ENCODE assay signal across 18 cellular contexts in genomic region chr1:22790232-22791008, GRCh38.
A peak's percentile ranks its signal among the peaks of the same experiment; 100 is the strongest.
DNase-seq lines count a peak whose midpoint lies in the region; ATAC-seq and TF ChIP-seq lines count a peak whose summit lies in the region.
"Had no signal": no experiment of that assay in that cellular context is flagged by ENCODE, and none has a peak within 500 bp of the region (broad histone marks: within the 10 kb centered on the region; RNA-seq: fewer than 3 reads in every experiment).

No MANE protein-coding gene starts in this region.

- H2AFZ ChIP-seq in parathyroid adenoma, result peak overlapping the region; percentile 35

- ATAC-seq in left cardiac atrium, result peak; percentile 62 to 68

- H3K9ac ChIP-seq in parathyroid adenoma, result no peak overlapping the region
- H3K9ac ChIP-seq: BLaER1 had no signal

- H3K27ac ChIP-seq in parathyroid adenoma (no peak overlapping the region), substantia nigra (ENCODE audit: low read depth, low read length, poor library complexity, severe bottlenecking) (no peak overlapping the region)
- H3K27ac ChIP-seq: BLaER1, brain microvascular endothelial cell, neutrophil, stomach had no signal

- H3K4me2 ChIP-seq in parathyroid adenoma (ENCODE audit: low read length), result no peak overlapping the region
- H3K4me2 ChIP-seq: BLaER1 had no signal

- H3K4me1 ChIP-seq in parathyroid adenoma, result peaks cover 11% of the 10 kb centered on the region
- H3K4me1 ChIP-seq: BLaER1 had no signal

- no peaks in the 10 kb centered on the region for H3K79me2 ChIP-seq in parathyroid adenoma

- H3K9me3 Mint-ChIP-seq in endothelial cell (ENCODE audit: unreplicated experiment), result no peaks in the 10 kb centered on the region
- H3K9me3 Mint-ChIP-seq: activated naive CD4-positive, alpha-beta T cell treated with anti-CD3 and anti-CD28 coated beads, Interleukin-2, amount 10 ng/mL, durations not matched to agents 7 days and 5 days had no signal

- peaks cover 9% of the 10 kb centered on the region for H3K27me3 Mint-ChIP-seq in endothelial cell (ENCODE audit: unreplicated experiment)

- H3K4me3 Mint-ChIP-seq in endothelial cell (ENCODE audit: unreplicated experiment), result no peak overlapping the region
- H3K4me3 Mint-ChIP-seq: activated naive CD4-positive, alpha-beta T cell treated with anti-CD3 and anti-CD28 coated beads, Interleukin-2, amount 10 ng/mL, durations not matched to agents 7 days and 5 days had no signal

- DNase-seq in NCI-H1092 (lab: John Stamatoyannopoulos, UW), result peak; percentile 20
- peak; percentile 56 for DNase-seq in SK-N-DZ (ENCODE audit: low spot score)
- peak; percentile 47 for DNase-seq in left cardiac atrium
- DNase-seq in substantia nigra (lab: John Stamatoyannopoulos, UW), result no peak
- no peak for DNase-seq in stimulated activated CD4-positive, alpha-beta T cell treated with anti-CD3 and anti-CD28 coated beads, Interleukin-4, amount 100 ng/mL, for 4 hours
- DNase-seq in endothelial cell (ENCODE audit: low spot score), result no peak
- DNase-seq: activated CD4-positive, CD25-positive, alpha-beta regulatory T cell treated with anti-CD3 and anti-CD28 coated beads, Interleukin-2, amount 50 U/mL, for 72 hours; activated CD8-positive, alpha-beta memory T cell treated with anti-CD3 and anti-CD28 coated beads, Interleukin-2, amount 50 U/mL, for 48 hours; activated naive CD4-positive, alpha-beta T cell treated with anti-CD3 and anti-CD28 coated beads, Interleukin-2, amount 10 ng/mL, durations not matched to agents 7 days and 5 days; brain microvascular endothelial cell; DND-41; hypothalamus; NCI-H446; stomach; T-helper 1 cell had no signal

- no peak overlapping the region for H3K27ac Mint-ChIP-seq in endothelial cell (ENCODE audit: unreplicated experiment)
- H3K27ac Mint-ChIP-seq: activated naive CD4-positive, alpha-beta T cell treated with anti-CD3 and anti-CD28 coated beads, Interleukin-2, amount 10 ng/mL, durations not matched to agents 7 days and 5 days had no signal

- intact Hi-C loops in left cardiac atrium (cut with DNase I), result no loop called here

- TF ChIP-seq CTCF in parathyroid adenoma (IDR thresholded peaks at IDR 0.05) (no peak), endothelial cell (IDR thresholded peaks at IDR 0.05; ENCODE audit: unreplicated experiment) (no peak)

- no peaks in the 10 kb centered on the region for H3K9me3 ChIP-seq in parathyroid adenoma (ENCODE audit: control insufficient read depth, low read length)
- H3K9me3 ChIP-seq: BLaER1, neutrophil, stomach had no signal

- H3K36me3 ChIP-seq in parathyroid adenoma (ENCODE audit: control insufficient read depth, insufficient read depth, low read length), result no peaks in the 10 kb centered on the region
- H3K36me3 ChIP-seq: BLaER1, brain microvascular endothelial cell, neutrophil, stomach had no signal

- no peaks in the 10 kb centered on the region for H3K36me3 Mint-ChIP-seq in endothelial cell (ENCODE audit: low read depth, unreplicated experiment)
- H3K36me3 Mint-ChIP-seq: activated naive CD4-positive, alpha-beta T cell treated with anti-CD3 and anti-CD28 coated beads, Interleukin-2, amount 10 ng/mL, durations not matched to agents 7 days and 5 days had no signal

- H3K4me1 Mint-ChIP-seq in endothelial cell (ENCODE audit: unreplicated experiment), result peaks cover 2% of the 10 kb centered on the region
- H3K4me1 Mint-ChIP-seq: activated naive CD4-positive, alpha-beta T cell treated with anti-CD3 and anti-CD28 coated beads, Interleukin-2, amount 10 ng/mL, durations not matched to agents 7 days and 5 days had no signal

- no peaks in the 10 kb centered on the region for H3K27me3 ChIP-seq in parathyroid adenoma (ENCODE audit: control insufficient read depth, insufficient read depth, low read length)
- H3K27me3 ChIP-seq: BLaER1, brain microvascular endothelial cell, neutrophil, stomach had no signal

- H3K4me3 ChIP-seq in parathyroid adenoma (ENCODE audit: low read depth, low read length), result no peak overlapping the region
- H3K4me3 ChIP-seq: BLaER1, stomach had no signal

Comparison
In these comparisons a context has a peak if more than half of its experiments do, and no peak if none do; other contexts are left out.
1. DNase-seq: peak in NCI-H1092 (single experiment), SK-N-DZ (single experiment) and left cardiac atrium (single experiment); none in substantia nigra (0 of 49), stimulated activated CD4-positive, alpha-beta T cell treated with anti-CD3 and anti-CD28 coated beads, Interleukin-4, amount 100 ng/mL, for 4 hours (0 of 2) and endothelial cell (single experiment).